23 cellular contexts compared by ENCODE assay signal in genomic region chr10:109126016-109126415, GRCh38.
DNase-seq lines count a peak whose midpoint lies in the region; ATAC-seq, FAIRE-seq and TF ChIP-seq lines count a peak whose summit lies in the region.
"Had no signal": no experiment of that assay in that cellular context is flagged by ENCODE, and none has a peak within 500 bp of the region (broad histone marks: within the 10 kb centered on the region; RNA-seq: fewer than 3 reads in every experiment).

No MANE protein-coding gene starts in this region.

- H3K9me3 ChIP-seq in A549 (no peaks in the 10 kb centered on the region; the same call in 2 of the 3 replicates), HEK293 (ENCODE audit: control insufficient read depth, insufficient read depth, low read depth, low read length) (no peaks in the 10 kb centered on the region), WERI-Rb-1 (ENCODE audit: severe bottlenecking) (no peaks in the 10 kb centered on the region)
- no peaks in the 10 kb centered on the region for H3K9me3 ChIP-seq in CD4-positive, alpha-beta T cell (ENCODE audit: control insufficient read depth, low read length)
- H3K9me3 ChIP-seq: breast epithelium, esophagus squamous epithelium, right atrium auricular region had no signal

- no peak for TF ChIP-seq CTCF in A549 (IDR thresholded peaks at IDR 0.05)
- no peak for TF ChIP-seq CTCF in HEK293 (tag by site-specific recombination; IDR thresholded peaks at IDR 0.05)
- 0 out of 2 replicates have a peak, but pooled peaks have one; percentile 16 for TF ChIP-seq CTCF in WERI-Rb-1 (IDR thresholded peaks at IDR 0.05; ENCODE audit: low read depth, low read length)
- TF ChIP-seq CTCF in CD4-positive, alpha-beta T cell (IDR thresholded peaks at IDR 0.05): no peak

- no peak overlapping the region for H3K4me3 Mint-ChIP-seq in natural killer cell treated with Interleukin-12 subunit alpha and Interleukin-12 subunit beta and Interleukin-15 and Interleukin-18, amount 100 ng/mL, for 72 hours
- no peak overlapping the region for H3K4me3 Mint-ChIP-seq in CD4-positive, alpha-beta T cell
- H3K4me3 Mint-ChIP-seq: activated CD4-positive, alpha-beta memory T cell treated with anti-CD3 and anti-CD28 coated beads for 36 hours; activated naive CD8-positive, alpha-beta T cell; activated T-cell treated with anti-CD3 and anti-CD28 coated beads, Interleukin-2, amount 50 U/mL, for 24 hours; CD8-positive, alpha-beta memory T cell; mesothelial cell of epicardium; stimulated activated naive CD8-positive, alpha-beta T cell treated with anti-CD3 and anti-CD28 coated beads, Interleukin-15, Interleukin-2, amounts not matched to agents 100 ng/mL and 50 ng/mL, for 24 hours had no signal

- intact Hi-C loops in CD4-positive, alpha-beta T cell (cut with DNase I, micrococcal nuclease): no loop called here

- POLR2A ChIA-PET in A549 (lab: Yijun Ruan, JAX) (no interaction called here), HEK293 (lab: Yijun Ruan, JAX) (no interaction called here)
- POLR2A ChIA-PET in CD4-positive, alpha-beta T cell (lab: Charles Lee): no interaction called here

- no peak for FAIRE-seq in A549 (lab: Jason Lieb, UNC)

- H3K9me3 Mint-ChIP-seq in natural killer cell treated with Interleukin-12 subunit alpha and Interleukin-12 subunit beta and Interleukin-15 and Interleukin-18, amount 100 ng/mL, for 72 hours: peaks cover 8% of the 10 kb centered on the region
- H3K9me3 Mint-ChIP-seq in CD4-positive, alpha-beta T cell: peaks cover 9% of the 10 kb centered on the region

- H3K4me1 Mint-ChIP-seq in natural killer cell treated with Interleukin-12 subunit alpha and Interleukin-12 subunit beta and Interleukin-15 and Interleukin-18, amount 100 ng/mL, for 72 hours (ENCODE audit: low read depth in 2 of 2): no peaks in the 10 kb centered on the region
- no peaks in the 10 kb centered on the region for H3K4me1 Mint-ChIP-seq in CD4-positive, alpha-beta T cell (ENCODE audit: low read depth)
- H3K4me1 Mint-ChIP-seq: CD8-positive, alpha-beta memory T cell; mesothelial cell of epicardium had no signal

- CTCF ChIA-PET in A549 (lab: Yijun Ruan, JAX): no interaction called here
- CTCF ChIA-PET in HEK293 (lab: Yijun Ruan, JAX): interaction anchor here (0.7 kb wide), 1 partner anchor 304 kb away, joined by 4 read pairs; no protein-coding TSS in a partner anchor
- CTCF ChIA-PET in CD4-positive, alpha-beta T cell (lab: Charles Lee): no interaction called here

- H3K4me1 ChIP-seq in A549: no peaks in the 10 kb centered on the region
- H3K4me1 ChIP-seq in HEK293 (ENCODE audit: control insufficient read depth, insufficient read depth, low read length): no peaks in the 10 kb centered on the region
- H3K4me1 ChIP-seq: breast epithelium, esophagus squamous epithelium, right atrium auricular region had no signal

- H3K36me3 ChIP-seq in HEK293 (ENCODE audit: control insufficient read depth in 2 of 2, insufficient read depth in 1 of 2, low read length in 2 of 2) (no peaks in the 10 kb centered on the region), WERI-Rb-1 (no peaks in the 10 kb centered on the region)
- H3K36me3 ChIP-seq: breast epithelium, esophagus squamous epithelium, right atrium auricular region had no signal

- no peak for ATAC-seq in A549
- ATAC-seq in natural killer cell treated with Interleukin-12 subunit alpha and Interleukin-12 subunit beta and Interleukin-15 and Interleukin-18, amount 100 ng/mL, for 72 hours: no peak
- no peak for ATAC-seq in CD4-positive, alpha-beta T cell (ENCODE audit: poor library complexity)

- H3K27ac Mint-ChIP-seq in natural killer cell treated with Interleukin-12 subunit alpha and Interleukin-12 subunit beta and Interleukin-15 and Interleukin-18, amount 100 ng/mL, for 72 hours: no peak overlapping the region
- H3K27ac Mint-ChIP-seq in CD4-positive, alpha-beta T cell: no peak overlapping the region
- H3K27ac Mint-ChIP-seq: activated CD4-positive, alpha-beta memory T cell treated with anti-CD3 and anti-CD28 coated beads for 36 hours; activated naive CD8-positive, alpha-beta T cell; activated T-cell treated with anti-CD3 and anti-CD28 coated beads, Interleukin-2, amount 50 U/mL, for 24 hours; CD8-positive, alpha-beta memory T cell; mesothelial cell of epicardium; stimulated activated naive CD8-positive, alpha-beta T cell treated with anti-CD3 and anti-CD28 coated beads, Interleukin-15, Interleukin-2, amounts not matched to agents 100 ng/mL and 50 ng/mL, for 24 hours had no signal

- no peaks in the 10 kb centered on the region for H3K27me3 ChIP-seq in WERI-Rb-1 (ENCODE audit: insufficient read depth, low read depth, severe bottlenecking)
- no peaks in the 10 kb centered on the region for H3K27me3 ChIP-seq in CD4-positive, alpha-beta T cell (ENCODE audit: control insufficient read depth, insufficient read depth, low read length)
- H3K27me3 ChIP-seq: breast epithelium, esophagus squamous epithelium, right atrium auricular region had no signal

- no peaks in the 10 kb centered on the region for H3K36me3 Mint-ChIP-seq in natural killer cell treated with Interleukin-12 subunit alpha and Interleukin-12 subunit beta and Interleukin-15 and Interleukin-18, amount 100 ng/mL, for 72 hours
- no peaks in the 10 kb centered on the region for H3K36me3 Mint-ChIP-seq in CD4-positive, alpha-beta T cell (ENCODE audit: low read depth)
- H3K36me3 Mint-ChIP-seq: activated CD4-positive, alpha-beta memory T cell treated with anti-CD3 and anti-CD28 coated beads for 36 hours; activated naive CD8-positive, alpha-beta T cell; CD8-positive, alpha-beta memory T cell; mesothelial cell of epicardium had no signal

- no peak for TF ChIP-seq EP300 in A549 (IDR thresholded peaks at IDR 0.05)

- no peak for TF ChIP-seq POLR2A in A549 (IDR thresholded peaks at IDR 0.05; ENCODE audit: low read length)

- 5% methylated on average over 1 of the region's 1 CpG for whole genome bisulfite sequencing in A549 (ENCODE audit: missing lambda C conversion rate)

- H3K27ac ChIP-seq in A549: no peak overlapping the region
- H3K27ac ChIP-seq in HEK293 (ENCODE audit: extremely low read depth, low read depth, low read length): no peak overlapping the region
- no peak overlapping the region for H3K27ac ChIP-seq in WERI-Rb-1
- H3K27ac ChIP-seq in CD4-positive, alpha-beta T cell (ENCODE audit: low read depth, low read length): no peak overlapping the region
- H3K27ac ChIP-seq: breast epithelium, dorsolateral prefrontal cortex, esophagus squamous epithelium, right atrium auricular region had no signal

- no peaks in the 10 kb centered on the region for H3K27me3 Mint-ChIP-seq in natural killer cell treated with Interleukin-12 subunit alpha and Interleukin-12 subunit beta and Interleukin-15 and Interleukin-18, amount 100 ng/mL, for 72 hours
- H3K27me3 Mint-ChIP-seq in CD4-positive, alpha-beta T cell: no peaks in the 10 kb centered on the region
- H3K27me3 Mint-ChIP-seq: activated CD4-positive, alpha-beta memory T cell treated with anti-CD3 and anti-CD28 coated beads for 36 hours; activated naive CD8-positive, alpha-beta T cell; activated T-cell treated with anti-CD3 and anti-CD28 coated beads, Interleukin-2, amount 50 U/mL, for 24 hours; CD8-positive, alpha-beta memory T cell; stimulated activated naive CD8-positive, alpha-beta T cell treated with anti-CD3 and anti-CD28 coated beads, Interleukin-15, Interleukin-2, amounts not matched to agents 100 ng/mL and 50 ng/mL, for 24 hours had no signal

- no peak overlapping the region for H3K4me2 ChIP-seq in A549

- H3K4me3 ChIP-seq in A549 (no peak overlapping the region), HEK293 (ENCODE audit: low read depth, low read length) (no peak overlapping the region), WERI-Rb-1 (ENCODE audit: low read depth, low read length) (no peak overlapping the region)
- H3K4me3 ChIP-seq: breast epithelium, dorsolateral prefrontal cortex, esophagus squamous epithelium, right atrium auricular region had no signal

- TF ChIP-seq RAD21 in A549 (conservative IDR thresholded peaks at IDR 0.05 in 1 of 2, IDR thresholded peaks at IDR 0.05 in 1 of 2): no peak

- DNase-seq in A549 (ENCODE audit: low read depth in 1 of 2, low spot score in 1 of 2) (no peak), WERI-Rb-1 (no peak), iPS-NIHi7 (ENCODE audit: extremely low spot score) (peak; percentile 43), SW 1271 (lab: John Stamatoyannopoulos, UW) (no peak), NCI-H82 treated with DMSO at 0.1 percent for 48 hours (lab: John Stamatoyannopoulos, UW; ENCODE audit: unreplicated experiment) (no peak)
- DNase-seq in natural killer cell treated with Interleukin-12 subunit alpha and Interleukin-12 subunit beta and Interleukin-15 and Interleukin-18, amount 100 ng/mL, for 72 hours (ENCODE audit: low spot score): no peak
- DNase-seq in CD4-positive, alpha-beta T cell: no peak
- DNase-seq: activated CD4-positive, alpha-beta memory T cell treated with anti-CD3 and anti-CD28 coated beads for 36 hours; activated T-cell treated with anti-CD3 and anti-CD28 coated beads, Interleukin-2, amount 50 U/mL, for 24 hours; CD8-positive, alpha-beta memory T cell; dorsolateral prefrontal cortex; esophagus squamous epithelium; MV-4-11; NCI-H2081 treated with DMSO at 0.1 percent for 48 hours; NCI-H526 treated with DMSO at 0.1 percent for 48 hours; nucleus accumbens; trophoblast cell had no signal

TF ChIP-seq in A549, 52 proteins besides CTCF, POLR2A, EP300 and RAD21:
- peak; percentile 73 for TF ChIP-seq MAFK (IDR thresholded peaks at IDR 0.05; ENCODE audit: partially characterized antibody)
- TF ChIP-seq HEYL (CRISPR knock-in tag; IDR thresholded peaks at IDR 0.05): no peak

TF ChIP-seq in HEK293, 187 proteins besides CTCF, POLR2A, EP300 and RAD21:
- TF ChIP-seq ZNF121 (tag by site-specific recombination; IDR thresholded peaks at IDR 0.05) (no peak), ZNF654 (tag by site-specific recombination; IDR thresholded peaks at IDR 0.05; ENCODE audit: low read depth) (0 out of 2 replicates have a peak, but pooled peaks have one; percentile 7)
TF ChIP-seq in HEK293: peak in this region for 1.
